31 cellular contexts compared by ENCODE assay signal in genomic region chr3:236881-237280, GRCh38. TPM values are rescaled to one million over a fixed set of nuclear protein-coding genes. Genes with fewer than 3 reads are reported as not detected.
"Had no signal": no experiment of that assay in that cellular context is flagged by ENCODE, and none has a peak within 500 bp of the region (broad histone marks: within the 10 kb centered on the region; RNA-seq: fewer than 3 reads in every experiment).

No MANE protein-coding gene starts in this region.

- DNase-seq: dermis blood vessel endothelial cell; dorsolateral prefrontal cortex; effector CD4-positive, alpha-beta T cell; effector memory CD4-positive, alpha-beta T cell; erythroblast; esophagus squamous epithelium; foreskin fibroblast; foreskin melanocyte; gastrocnemius medialis; glutamatergic neuron; head of caudate nucleus; heart right ventricle; hippocampal formation; left cardiac atrium; left lung; left ventricle myocardium superior; lower lobe of right lung; mucosa of descending colon; naive B cell; naive thymus-derived CD8-positive, alpha-beta T cell had no signal

- H3K36me3 ChIP-seq: esophagus squamous epithelium, gastrocnemius medialis, heart right ventricle, left lung, lower lobe of right lung had no signal

- ATAC-seq: esophagus mucosa; gastrocnemius medialis; heart right ventricle; left cardiac atrium; left lung; left ventricle myocardium superior; lower lobe of right lung; mucosa of descending colon; naive thymus-derived CD8-positive, alpha-beta T cell had no signal

- H3K4me1 Mint-ChIP-seq: mesothelial cell of epicardium; naive thymus-derived CD8-positive, alpha-beta T cell had no signal

- H3K27ac ChIP-seq: coronary artery, dorsolateral prefrontal cortex, epithelial cell of prostate, esophagus squamous epithelium, gastrocnemius medialis, heart right ventricle, left lung, lower lobe of right lung had no signal

- H3K4me3 Mint-ChIP-seq: memory B cell; mesothelial cell of epicardium; naive B cell; naive thymus-derived CD8-positive, alpha-beta T cell had no signal

- H3K27ac Mint-ChIP-seq: memory B cell; mesothelial cell of epicardium; naive thymus-derived CD8-positive, alpha-beta T cell had no signal

- H3K4me3 ChIP-seq: coronary artery, dorsolateral prefrontal cortex, esophagus squamous epithelium, gastrocnemius medialis, heart right ventricle, left lung, lower lobe of right lung, mucosa of descending colon had no signal

- FAIRE-seq: endometrium, islet of Langerhans, keratinocyte had no signal

- H3K9me3 Mint-ChIP-seq: memory B cell, mesothelial cell of epicardium had no signal

- H3K27me3 ChIP-seq: esophagus squamous epithelium, gastrocnemius medialis, left lung had no signal

- H3K9me3 ChIP-seq: esophagus squamous epithelium, gastrocnemius medialis, heart right ventricle, left lung, lower lobe of right lung, mucosa of descending colon had no signal

- H3K36me3 Mint-ChIP-seq: mesothelial cell of epicardium; naive B cell; naive thymus-derived CD8-positive, alpha-beta T cell had no signal

- H3K27me3 Mint-ChIP-seq: memory B cell, naive B cell had no signal

- H3K4me1 ChIP-seq: esophagus squamous epithelium, gastrocnemius medialis, heart right ventricle, left lung, lower lobe of right lung had no signal

RNA-seq across cellular contexts. Expression of gene CHL1, which starts 40.3 kb away (rescaled TPM):
- total RNA-seq: glomerular endothelial cell, lung microvascular endothelial cell, mesothelial cell of epicardium, myocyte had no signal
- polyA plus RNA-seq: naive thymus-derived CD8-positive, alpha-beta T cell had no signal
